Comparison of ENCODE assay signal across 21 cellular contexts in the genomic region with DNA sequence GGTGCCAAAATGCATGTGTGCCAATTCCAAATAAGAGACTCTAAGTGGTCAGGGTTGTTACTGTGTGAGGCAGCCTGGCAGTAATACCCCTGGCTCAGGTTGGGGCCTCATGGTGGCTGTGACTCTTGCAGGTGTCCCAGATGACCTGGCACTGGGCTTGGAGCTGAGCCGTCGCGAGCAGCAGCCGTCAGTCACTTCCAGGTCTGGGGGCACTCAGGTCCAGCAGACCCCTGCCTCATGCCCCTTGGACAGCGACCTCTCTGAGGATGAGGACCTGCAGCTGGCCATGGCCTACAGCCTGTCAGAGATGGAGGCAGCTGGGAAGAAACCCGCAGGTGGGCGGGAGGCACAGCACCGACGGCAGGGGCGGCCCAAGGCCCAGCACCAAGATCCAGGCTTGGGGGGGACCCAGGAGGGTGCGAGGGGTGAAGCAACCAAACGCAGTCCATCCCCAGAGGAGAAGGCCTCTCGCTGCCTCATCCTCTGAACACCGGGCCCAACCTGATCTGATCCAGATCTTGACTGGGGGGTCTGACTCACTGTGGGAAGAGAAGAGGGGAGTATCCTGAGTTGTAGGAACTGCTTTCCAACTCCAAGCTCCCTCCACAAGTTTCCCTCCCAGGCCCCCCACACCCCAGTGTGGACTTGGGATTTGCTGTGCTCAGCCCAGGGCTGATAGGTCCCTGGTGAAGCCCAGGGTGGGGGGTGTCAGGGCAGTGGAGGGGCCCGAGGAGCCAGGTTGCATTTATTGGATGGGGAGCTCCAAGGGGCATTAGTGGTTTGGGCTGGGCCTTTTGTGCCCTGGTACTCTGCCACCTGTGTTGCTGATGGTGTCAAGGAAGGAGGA. TPM values are rescaled to one million over a fixed set of nuclear protein-coding genes. Genes with fewer than 3 reads are reported as not detected.
DNase-seq lines count a peak whose midpoint lies in the region; ATAC-seq and TF ChIP-seq lines count a peak whose summit lies in the region.
"Had no signal": no experiment of that assay in that cellular context is flagged by ENCODE, and none has a peak within 500 bp of the region (broad histone marks: within the 10 kb centered on the region; RNA-seq: fewer than 3 reads in every experiment).

No MANE protein-coding gene starts in this region.

- peak overlapping the region; percentile 57 for H4K8ac ChIP-seq in neuronal stem cell (ENCODE audit: low read depth, low read length)

- peaks cover 7% of the 10 kb centered on the region for H3K79me1 ChIP-seq in neuronal stem cell (ENCODE audit: low read depth, low read length)

- H3K23ac ChIP-seq in neuronal stem cell (ENCODE audit: low read depth, low read length, poor library complexity) = peak overlapping the region; percentile 73

- intact Hi-C loops in OCI-LY7 (cut with micrococcal nuclease; ENCODE audit: unreplicated experiment) = no loop called here

- H3K9me2 ChIP-seq in OCI-LY7 (ENCODE audit: insufficient read depth, low read length) = no peaks in the 10 kb centered on the region

- H2AFZ ChIP-seq in neuronal stem cell (ENCODE audit: low read length) (no peak overlapping the region), OCI-LY7 (ENCODE audit: low read length) (no peak overlapping the region)

- H2AK5ac ChIP-seq in neuronal stem cell (ENCODE audit: low read depth, low read length) = no peak overlapping the region

- peaks cover 12% of the 10 kb centered on the region; the same call in 1 of the 2 replicates for H3K79me2 ChIP-seq in OCI-LY7 (ENCODE audit: insufficient read depth, low read depth, low read length)

- H2BK12ac ChIP-seq in neuronal stem cell (ENCODE audit: low read length) = no peak overlapping the region

- H3K18ac ChIP-seq in neuronal stem cell (ENCODE audit: low read length) = no peak overlapping the region

- no peak for DNase-seq in RWPE1 (ENCODE audit: low spot score)
- no peak for DNase-seq in neuronal stem cell (ENCODE audit: low spot score)
- no peak for DNase-seq in tibial nerve (ENCODE audit: low spot score in 2 of 2)
- DNase-seq in stimulated activated naive CD4-positive, alpha-beta T cell (lab: John Stamatoyannopoulos, UW) = no peak
- DNase-seq in OCI-LY7 (ENCODE audit: low spot score) = no peak
- DNase-seq: activated CD4-positive, CD25-positive, alpha-beta regulatory T cell; activated naive CD4-positive, alpha-beta T cell treated with anti-CD3 and anti-CD28 coated beads for 36 hours; activated T-cell treated with anti-CD3 and anti-CD28 coated beads, Interleukin-2, amount 50 U/mL, for 24 hours; DMS79 treated with DMSO at 0.1 percent for 48 hours; HFFc6; Kasumi-1; naive B cell; NCI-H1048; NCI-H187; NCI-H748 treated with DMSO at 0.1 percent for 48 hours; T-helper 9 cell; testis had no signal

- H3K4ac ChIP-seq in neuronal stem cell (ENCODE audit: low read length) = no peak overlapping the region

- H3K27me3 ChIP-seq in neuronal stem cell (ENCODE audit: control insufficient read depth in 3 of 3, insufficient read depth in 3 of 3, low read depth in 1 of 3, low read length in 3 of 3) (no peaks in the 10 kb centered on the region), tibial nerve (no peaks in the 10 kb centered on the region)
- H3K27me3 ChIP-seq: gastroesophageal sphincter, testis had no signal

- H3K4me1 ChIP-seq in neuronal stem cell (ENCODE audit: control insufficient read depth in 2 of 2, insufficient read depth in 1 of 2, low read depth in 1 of 2, low read length in 2 of 2) (peaks cover 10 to 12% of the 10 kb centered on the region in 2 donors), tibial nerve (peaks cover 0 to 97% (median 51%) of the 10 kb centered on the region in 4 donors), OCI-LY7 (ENCODE audit: insufficient read depth, low read length, poor library complexity, severe bottlenecking) (peaks cover 16% of the 10 kb centered on the region)

- H2BK15ac ChIP-seq in neuronal stem cell (ENCODE audit: low read length) = no peak overlapping the region

- no peak overlapping the region for H2BK120ac ChIP-seq in neuronal stem cell (ENCODE audit: low read depth, low read length)

- CTCF ChIA-PET in RWPE1 (lab: Yijun Ruan, JAX) = interaction anchor here (3.6 kb wide), 1 partner anchor 10 kb away, joined by 37 read pairs; no protein-coding TSS in a partner anchor
- CTCF ChIA-PET in OCI-LY7 (lab: Charles Lee; ENCODE audit: unreplicated experiment) = no interaction called here

- no peak for ATAC-seq in HG03045 (IDR thresholded peaks at IDR 0.05; ENCODE audit: unreplicated experiment)
- ATAC-seq: gastroesophageal sphincter had no signal

- H3K14ac ChIP-seq in neuronal stem cell (ENCODE audit: low read length) = no peak overlapping the region

- BruUV-seq in OCI-LY7 (replicated peaks; lab: Mats Ljungman, UMichigan) = no TSS peak

- no peak overlapping the region for H3K4me2 ChIP-seq in neuronal stem cell (ENCODE audit: insufficient read depth, low read length, poor library complexity, severe bottlenecking)
- no peak overlapping the region for H3K4me2 ChIP-seq in OCI-LY7 (ENCODE audit: low read length)

- H3K27ac ChIP-seq in RWPE1 (peak overlapping the region; percentile 98), cingulate gyrus (ENCODE audit: low read depth, low read length) (peak overlapping the region; percentile 100), neuronal stem cell (replicated peaks; ENCODE audit: low read length) (no peak overlapping the region), tibial nerve (peak overlapping the region; percentile 76 to 100 (median 100)), OCI-LY7 (ENCODE audit: low read depth, low read length, poor library complexity, severe bottlenecking) (no peak overlapping the region)

- no peak for TF ChIP-seq POLR2A in tibial nerve (IDR thresholded peaks at IDR 0.05)

- H3K4me3 ChIP-seq in neuronal stem cell (ENCODE audit: low read length in 2 of 2) (no peak overlapping the region), tibial nerve (no peak overlapping the region), OCI-LY7 (ENCODE audit: low read depth, low read length, poor library complexity, severe bottlenecking) (no peak overlapping the region)
- H3K4me3 ChIP-seq: gastroesophageal sphincter, testis had no signal

- H3K36me3 ChIP-seq in neuronal stem cell (replicated peaks in 1 of 2; ENCODE audit: control insufficient read depth in 2 of 2, insufficient read depth in 2 of 2, low read length in 2 of 2) = peaks cover 20 to 39% of the 10 kb centered on the region in 2 donors
- peaks cover 0 to 53% (median 6%) of the 10 kb centered on the region in 3 donors for H3K36me3 ChIP-seq in tibial nerve
- H3K36me3 ChIP-seq in OCI-LY7 (ENCODE audit: insufficient read depth, low read length) = peaks cover 54% of the 10 kb centered on the region

- TF ChIP-seq CTCF in RWPE1 (conservative IDR thresholded peaks at IDR 0.05; ENCODE audit: low read depth) (no peak), tibial nerve (IDR thresholded peaks at IDR 0.05) (no peak), OCI-LY7 (conservative IDR thresholded peaks at IDR 0.05; ENCODE audit: low read length) (no peak)

- H3K9ac ChIP-seq in neuronal stem cell (ENCODE audit: low read depth, low read length, poor library complexity) = no peak overlapping the region

- no CpG with 5 or more reads among the region's 15 CpGs for WGBS in neuronal stem cell (ENCODE audit: extremely low coverage in 2 of 2, insufficient read length in 2 of 2, insufficient replicate concordance in 1 of 2), 2 donors
- WGBS in tibial nerve, 2 donors = 79 to 85% methylated on average over 11 to 15 of the region's 15 CpGs

- H4K20me1 ChIP-seq in OCI-LY7 (ENCODE audit: insufficient read depth, low read length) = peaks cover 5% of the 10 kb centered on the region

- no peak overlapping the region for H2BK5ac ChIP-seq in neuronal stem cell (ENCODE audit: low read length)

- no peak for TF ChIP-seq EP300 in tibial nerve (IDR thresholded peaks at IDR 0.05)

- H3K9me3 ChIP-seq in neuronal stem cell (replicated peaks in 1 of 2; ENCODE audit: control insufficient read depth in 2 of 2, insufficient read depth in 1 of 2, low read depth in 1 of 2, low read length in 2 of 2) = no peaks in the 10 kb centered on the region
- no peaks in the 10 kb centered on the region for H3K9me3 ChIP-seq in tibial nerve
- H3K9me3 ChIP-seq in OCI-LY7 (ENCODE audit: low read length) = no peaks in the 10 kb centered on the region
- H3K9me3 ChIP-seq: gastroesophageal sphincter, testis had no signal

- POLR2A ChIA-PET in RWPE1 (lab: Yijun Ruan, JAX; ENCODE audit: low non-redundant PET) = interaction anchor here (1.5 kb wide), 1 partner anchor 35 kb away, joined by 3 read pairs; no protein-coding TSS in a partner anchor
- POLR2A ChIA-PET in OCI-LY7 (lab: Charles Lee) = interaction anchor here (2.2 kb wide), 1 partner anchor 10 kb away, joined by 5 read pairs; no protein-coding TSS in a partner anchor

- no peak overlapping the region for H4K91ac ChIP-seq in neuronal stem cell (ENCODE audit: low read depth, low read length, poor library complexity)

RNA-seq across cellular contexts. Expression of gene DNAJB2, which starts 5.6 kb away (rescaled TPM):
- polyA plus RNA-seq in neuronal stem cell (2013, experiment 1 of 2) = 39.6 TPM
- 39.1 TPM for polyA plus RNA-seq in neuronal stem cell (2013, experiment 2 of 2)
- total RNA-seq in tibial nerve = 100 to 1,000 TPM in 3 of 4 donors, 10 to 100 TPM in 1; 95.7 to 106 (median 102) TPM
- 49.9 and 53.0 TPM in 2 replicates for total RNA-seq in OCI-LY7 (2014; rRNA removed; shearing (Covaris generic))
- 55.3 and 58.7 TPM in 2 replicates for total RNA-seq in OCI-LY7 (2022)

RNA-seq across cellular contexts. Expression of gene PTPRN, which starts 24.5 kb away (rescaled TPM):
- 0.36 TPM for polyA plus RNA-seq in neuronal stem cell (2013, experiment 1 of 2)
- 0.47 TPM for polyA plus RNA-seq in neuronal stem cell (2013, experiment 2 of 2)
- not detected for total RNA-seq in tibial nerve
- not detected in 2 replicates for total RNA-seq in OCI-LY7 (2014; rRNA removed; shearing (Covaris generic))
- not detected in 2 replicates for total RNA-seq in OCI-LY7 (2022)
- total RNA-seq: activated naive CD4-positive, alpha-beta T cell treated with anti-CD3 and anti-CD28 coated beads for 36 hours had no signal

RNA-seq across cellular contexts. Expression of gene TUBA4A, which starts 31.0 kb away (rescaled TPM):
- polyA plus RNA-seq in neuronal stem cell (2013, experiment 1 of 2) = 0.42 TPM
- 0.78 TPM for polyA plus RNA-seq in neuronal stem cell (2013, experiment 2 of 2)
- total RNA-seq in tibial nerve (10 to 100 TPM in 1 of 4 donors, 1 to 10 TPM in 3; 8.0 to 24.6 (median 9.4) TPM), OCI-LY7 (2022) (181 and 186 TPM in 2 replicates)
- total RNA-seq in OCI-LY7 (2014; rRNA removed; shearing (Covaris generic)) = 62.8 and 96.0 TPM in 2 replicates

RNA-seq across cellular contexts. Expression of gene TUBA4B, which starts 31.7 kb away (rescaled TPM):
- not detected for polyA plus RNA-seq in neuronal stem cell (2013, experiment 1 of 2)
- polyA plus RNA-seq in neuronal stem cell (2013, experiment 2 of 2) = not detected
- total RNA-seq in tibial nerve (not detected), OCI-LY7 (2022) (0.28 TPM in 1 of 2 replicates, not detected in the other)
- total RNA-seq in OCI-LY7 (2014; rRNA removed; shearing (Covaris generic)) = not detected in 2 replicates
- total RNA-seq: activated naive CD4-positive, alpha-beta T cell treated with anti-CD3 and anti-CD28 coated beads for 36 hours; cardiac septum; gastroesophageal sphincter; HFFc6 had no signal

RNA-seq across cellular contexts. Expression of gene STK16, which starts 39.4 kb away (rescaled TPM):
- polyA plus RNA-seq in neuronal stem cell (2013, experiment 1 of 2) = 19.8 TPM
- 20.4 TPM for polyA plus RNA-seq in neuronal stem cell (2013, experiment 2 of 2)
- total RNA-seq in tibial nerve = 10 to 100 TPM in 3 of 4 donors, 1 to 10 TPM in 1; 9.6 to 17.7 (median 15.3) TPM
- total RNA-seq in OCI-LY7 (2014; rRNA removed; shearing (Covaris generic)) = 19.6 and 23.4 TPM in 2 replicates
- total RNA-seq in OCI-LY7 (2022) = 39.5 and 42.8 TPM in 2 replicates

Comparison
In these comparisons a context has a peak if more than half of its experiments do, and no peak if none do; other contexts are left out.
1. H3K27ac ChIP-seq: peak in RWPE1 (single experiment), cingulate gyrus (single experiment) and tibial nerve (4 of 4); none in neuronal stem cell (single experiment) and OCI-LY7 (single experiment).